ENCODE assay signal across 2 cellular contexts in genomic region chr10:79707017-79707416, GRCh38. TPM values are rescaled to one million over a fixed set of nuclear protein-coding genes. Genes with fewer than 3 reads are reported as not detected.
"Had no signal": no experiment of that assay in that cellular context is flagged by ENCODE, and none has a peak within 500 bp of the region (broad histone marks: within the 10 kb centered on the region; RNA-seq: fewer than 3 reads in every experiment).

No MANE protein-coding gene starts in this region.

RNA-seq across cellular contexts. Expression of gene NUTM2B, which starts 4.0 kb away (rescaled TPM):
- polyA plus RNA-seq: GM23248, GM23338 had no signal
